ENCODE assay signal across 8 cellular contexts in genomic region chr1:117534995-117535467, GRCh38.
DNase-seq lines count a peak whose midpoint lies in the region; ATAC-seq lines count a peak whose summit lies in the region.

No MANE protein-coding gene starts in this region.

- H3K23ac ChIP-seq in trophoblast cell (ENCODE audit: low read length): no peak overlapping the region

- H3K9ac ChIP-seq in trophoblast cell (ENCODE audit: low read length): no peak overlapping the region

- H2BK120ac ChIP-seq in trophoblast cell (ENCODE audit: insufficient read depth, low read length, poor library complexity): no peak overlapping the region

- no peak overlapping the region for H3K18ac ChIP-seq in trophoblast cell (ENCODE audit: low read length)

- H2AK5ac ChIP-seq in trophoblast cell (ENCODE audit: low read length): no peak overlapping the region

- no peak overlapping the region for H3K4me3 Mint-ChIP-seq in activated T-cell treated with anti-CD3 and anti-CD28 coated beads, Interleukin-2, amount 50 U/mL, for 24 hours

- H3K4me2 ChIP-seq in trophoblast cell (ENCODE audit: low read length): no peak overlapping the region

- no CpG with 5 or more reads among the region's 6 CpGs for WGBS in trophoblast cell (ENCODE audit: extremely low coverage, insufficient coverage, insufficient read length)

- H3K4ac ChIP-seq in trophoblast cell (ENCODE audit: low read depth, low read length): no peak overlapping the region

- H3K36me3 Mint-ChIP-seq in activated T-cell treated with anti-CD3 and anti-CD28 coated beads, Interleukin-2, amount 50 U/mL, for 24 hours (ENCODE audit: low read depth): peaks cover 5% of the 10 kb centered on the region

- peak overlapping the region; percentile 26 for H3K27ac Mint-ChIP-seq in activated T-cell treated with anti-CD3 and anti-CD28 coated beads, Interleukin-2, amount 50 U/mL, for 24 hours

- peaks cover 0 to 4% of the 10 kb centered on the region in 2 experiments for H3K4me1 ChIP-seq in trophoblast cell (ENCODE audit: control insufficient read depth in 1 of 2, insufficient read depth in 2 of 2, low read length in 2 of 2)

- H3K36me3 ChIP-seq in trophoblast cell (ENCODE audit: control insufficient read depth in 1 of 2, insufficient read depth in 2 of 2, low read length in 2 of 2): no peaks in the 10 kb centered on the region

- ATAC-seq in GM21381 (IDR thresholded peaks at IDR 0.05; ENCODE audit: unreplicated experiment): peak; percentile 79
- no peak for ATAC-seq in GM19324 (IDR thresholded peaks at IDR 0.05; ENCODE audit: low FRiP score, unreplicated experiment)

- no peak overlapping the region for H3K4me3 ChIP-seq in trophoblast cell (ENCODE audit: low read depth, low read length)

- no peak overlapping the region for H4K91ac ChIP-seq in trophoblast cell (ENCODE audit: low read depth, low read length)

- H3K9me3 ChIP-seq in trophoblast cell (ENCODE audit: insufficient read depth, low read depth, low read length): no peaks in the 10 kb centered on the region

- DNase-seq in DMS153 (lab: John Stamatoyannopoulos, UW) (peak; percentile 22), HPDE6-E6E7 (ENCODE audit: extremely low spot score) (peak; percentile 17), NOMO-1 treated with DMSO at 0.1 percent for 48 hours (lab: John Stamatoyannopoulos, UW; ENCODE audit: unreplicated experiment) (peak; percentile 38), foreskin melanocyte (peak; percentile 56), trophoblast cell (peak; percentile 48 to 83)
- DNase-seq in activated T-cell treated with anti-CD3 and anti-CD28 coated beads, Interleukin-2, amount 50 U/mL, for 24 hours: peak; percentile 73

- no peak overlapping the region for H3K14ac ChIP-seq in trophoblast cell (ENCODE audit: low read length)

- no peak overlapping the region for H4K12ac ChIP-seq in trophoblast cell (ENCODE audit: low read depth, low read length)

- H3K27me3 ChIP-seq in trophoblast cell (ENCODE audit: insufficient read depth, low read length): no peaks in the 10 kb centered on the region

- no peaks in the 10 kb centered on the region for H3K79me2 ChIP-seq in trophoblast cell (ENCODE audit: control insufficient read depth, insufficient read depth, low read length, poor library complexity)

- H4K8ac ChIP-seq in trophoblast cell (ENCODE audit: low read depth, low read length): no peak overlapping the region

- H3K27ac ChIP-seq in trophoblast cell (ENCODE audit: low read depth, low read length): no peak overlapping the region

- H2AFZ ChIP-seq in trophoblast cell (ENCODE audit: insufficient read depth, low read length, poor library complexity): no peak overlapping the region

- no peak overlapping the region for H2BK12ac ChIP-seq in trophoblast cell (ENCODE audit: low read length)

- no peak overlapping the region for H2BK5ac ChIP-seq in trophoblast cell (ENCODE audit: low read depth, low read length, poor library complexity)

- no peaks in the 10 kb centered on the region for H3K27me3 Mint-ChIP-seq in activated T-cell treated with anti-CD3 and anti-CD28 coated beads, Interleukin-2, amount 50 U/mL, for 24 hours

- H3K79me1 ChIP-seq in trophoblast cell (ENCODE audit: low read length): no peaks in the 10 kb centered on the region

- H3K4me1 Mint-ChIP-seq in activated T-cell treated with anti-CD3 and anti-CD28 coated beads, Interleukin-2, amount 50 U/mL, for 24 hours (ENCODE audit: low read depth): peaks cover 26% of the 10 kb centered on the region

- H3K9me3 Mint-ChIP-seq in activated T-cell treated with anti-CD3 and anti-CD28 coated beads, Interleukin-2, amount 50 U/mL, for 24 hours: no peaks in the 10 kb centered on the region

Comparison
In these comparisons a context has a peak if more than half of its experiments do, and no peak if none do; other contexts are left out.
1. DNase-seq: peak in every context shown above with its lines; median percentile 73 in activated T-cell treated with anti-CD3 and anti-CD28 coated beads, Interleukin-2, amount 50 U/mL, for 24 hours; 66 in trophoblast cell; 56 in foreskin melanocyte; 38 in NOMO-1 treated with DMSO at 0.1 percent for 48 hours; 22 in DMS153; 17 in HPDE6-E6E7.